8 cellular contexts compared by ENCODE assay signal in the genomic region with DNA sequence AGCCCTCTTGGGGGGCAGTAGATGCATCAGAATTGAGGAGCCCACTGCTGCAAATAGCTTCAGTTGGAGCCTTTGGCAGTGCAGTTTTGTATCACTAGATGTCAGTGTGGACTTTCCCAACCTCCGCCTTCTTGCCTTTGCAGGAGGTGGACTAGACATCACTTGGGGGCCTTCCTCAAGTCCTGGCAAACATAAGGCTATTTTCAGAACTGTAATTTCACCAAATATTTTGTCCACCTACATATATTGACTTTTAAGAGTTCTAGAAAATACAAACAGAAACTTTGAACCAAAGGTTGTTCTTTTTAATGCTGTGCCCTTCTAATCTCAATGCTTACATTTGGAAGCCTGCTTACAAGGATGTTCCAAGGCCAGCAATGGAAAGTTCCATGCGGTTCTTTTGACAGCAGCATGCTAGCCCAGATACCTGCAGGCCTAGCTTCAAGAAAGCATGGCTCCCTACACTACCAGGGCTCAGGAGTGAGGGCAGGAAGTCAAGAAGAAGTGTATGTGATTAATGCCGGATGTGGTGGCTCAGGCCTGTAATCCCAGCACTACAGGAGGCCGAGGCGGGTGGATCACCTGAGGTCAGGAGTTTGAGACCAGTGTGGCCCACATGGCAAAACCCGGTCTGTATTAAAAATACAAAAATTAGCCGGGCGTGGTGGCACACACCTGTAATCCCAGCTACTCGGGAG. TPM values are rescaled to one million over a fixed set of nuclear protein-coding genes. Genes with fewer than 3 reads are reported as not detected.
DNase-seq lines count a peak whose midpoint lies in the region; ATAC-seq and TF ChIP-seq lines count a peak whose summit lies in the region.

No MANE protein-coding gene starts in this region.

- H3K27ac ChIP-seq in ascending aorta: no peak overlapping the region

- H3K27me3 ChIP-seq in ascending aorta: no peaks in the 10 kb centered on the region

- H3K4me3 ChIP-seq in GM12865 (ENCODE audit: low read depth, low read length) (no peak overlapping the region), ascending aorta (no peak overlapping the region)

- H3K9me3 ChIP-seq in ascending aorta: no peaks in the 10 kb centered on the region

- TF ChIP-seq EP300 in Ishikawa (IDR thresholded peaks at IDR 0.05; ENCODE audit: borderline replicate concordance): no peak

- no peaks in the 10 kb centered on the region for H3K36me3 ChIP-seq in ascending aorta

- peak; percentile 51 for DNase-seq in A172 (ENCODE audit: low spot score)
- peak; percentile 77 for DNase-seq in GM12865 (ENCODE audit: low read depth)
- DNase-seq in SKM-1 (lab: John Stamatoyannopoulos, UW; ENCODE audit: unreplicated experiment): peak; percentile 5
- no peak for DNase-seq in ascending aorta (ENCODE audit: low spot score in 2 of 2)
- peak; percentile 50 to 68 for DNase-seq in hippocampal formation (lab: John Stamatoyannopoulos, UW)
- peak; percentile 29 for DNase-seq in stimulated activated CD4-positive, alpha-beta T cell treated with anti-CD3 and anti-CD28 coated beads, Interleukin-12 subunit alpha, Interleukin-12 subunit beta, amount 100 ng/mL, for 4 hours

- ATAC-seq in GM18519 (IDR thresholded peaks at IDR 0.05; ENCODE audit: low FRiP score, unreplicated experiment): no peak

- TF ChIP-seq RAD21 in Ishikawa (IDR thresholded peaks at IDR 0.05; ENCODE audit: low read depth): peak; percentile 88

- no peaks in the 10 kb centered on the region for H3K4me1 ChIP-seq in ascending aorta

- intact Hi-C loops in ascending aorta (cut with DNase I): loop anchor here (1.0 to 10.0 kb wide), 2 partner anchors 137 to 288 kb away; no protein-coding TSS in a partner anchor

- TF ChIP-seq CTCF in GM12865 (IDR thresholded peaks at IDR 0.05; ENCODE audit: insufficient read depth, low read depth, low read length, missing control alignments): peak; percentile 72
- peak; percentile 11 to 49 (median 29) for TF ChIP-seq CTCF in ascending aorta (IDR thresholded peaks at IDR 0.05)

TF ChIP-seq in Ishikawa, 13 proteins besides CTCF, POLR2A, EP300 and RAD21:
- TF ChIP-seq, protein P1, sequence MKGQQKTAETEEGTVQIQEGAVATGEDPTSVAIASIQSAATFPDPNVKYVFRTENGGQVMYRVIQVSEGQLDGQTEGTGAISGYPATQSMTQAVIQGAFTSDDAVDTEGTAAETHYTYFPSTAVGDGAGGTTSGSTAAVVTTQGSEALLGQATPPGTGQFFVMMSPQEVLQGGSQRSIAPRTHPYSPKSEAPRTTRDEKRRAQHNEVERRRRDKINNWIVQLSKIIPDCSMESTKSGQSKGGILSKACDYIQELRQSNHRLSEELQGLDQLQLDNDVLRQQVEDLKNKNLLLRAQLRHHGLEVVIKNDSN (IDR thresholded peaks at IDR 0.05): no peak
- no peak for TF ChIP-seq FOXM1 (IDR thresholded peaks at IDR 0.05; ENCODE audit: borderline replicate concordance, low read depth)
- no peak for TF ChIP-seq YY1 (IDR thresholded peaks at IDR 0.05; ENCODE audit: low read depth)
- TF ChIP-seq TAF1 (IDR thresholded peaks at IDR 0.05; ENCODE audit: low read depth): no peak
- no peak for TF ChIP-seq TEAD4 (IDR thresholded peaks at IDR 0.05)
- no peak for TF ChIP-seq CREB1 (IDR thresholded peaks at IDR 0.05; ENCODE audit: low read depth)
- TF ChIP-seq CEBPB (IDR thresholded peaks at IDR 0.05): no peak
- TF ChIP-seq, protein P2, sequence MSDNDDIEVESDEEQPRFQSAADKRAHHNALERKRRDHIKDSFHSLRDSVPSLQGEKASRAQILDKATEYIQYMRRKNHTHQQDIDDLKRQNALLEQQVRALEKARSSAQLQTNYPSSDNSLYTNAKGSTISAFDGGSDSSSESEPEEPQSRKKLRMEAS (IDR thresholded peaks at IDR 0.05): no peak; the same call in 1 of the 2 replicates
- no peak for TF ChIP-seq ZBTB7A (IDR thresholded peaks at IDR 0.05; ENCODE audit: low read depth)
- TF ChIP-seq NFIC (IDR thresholded peaks at IDR 0.05): no peak
- no peak for TF ChIP-seq TCF12 (IDR thresholded peaks at IDR 0.05; ENCODE audit: low read depth)
- TF ChIP-seq, protein P3, sequence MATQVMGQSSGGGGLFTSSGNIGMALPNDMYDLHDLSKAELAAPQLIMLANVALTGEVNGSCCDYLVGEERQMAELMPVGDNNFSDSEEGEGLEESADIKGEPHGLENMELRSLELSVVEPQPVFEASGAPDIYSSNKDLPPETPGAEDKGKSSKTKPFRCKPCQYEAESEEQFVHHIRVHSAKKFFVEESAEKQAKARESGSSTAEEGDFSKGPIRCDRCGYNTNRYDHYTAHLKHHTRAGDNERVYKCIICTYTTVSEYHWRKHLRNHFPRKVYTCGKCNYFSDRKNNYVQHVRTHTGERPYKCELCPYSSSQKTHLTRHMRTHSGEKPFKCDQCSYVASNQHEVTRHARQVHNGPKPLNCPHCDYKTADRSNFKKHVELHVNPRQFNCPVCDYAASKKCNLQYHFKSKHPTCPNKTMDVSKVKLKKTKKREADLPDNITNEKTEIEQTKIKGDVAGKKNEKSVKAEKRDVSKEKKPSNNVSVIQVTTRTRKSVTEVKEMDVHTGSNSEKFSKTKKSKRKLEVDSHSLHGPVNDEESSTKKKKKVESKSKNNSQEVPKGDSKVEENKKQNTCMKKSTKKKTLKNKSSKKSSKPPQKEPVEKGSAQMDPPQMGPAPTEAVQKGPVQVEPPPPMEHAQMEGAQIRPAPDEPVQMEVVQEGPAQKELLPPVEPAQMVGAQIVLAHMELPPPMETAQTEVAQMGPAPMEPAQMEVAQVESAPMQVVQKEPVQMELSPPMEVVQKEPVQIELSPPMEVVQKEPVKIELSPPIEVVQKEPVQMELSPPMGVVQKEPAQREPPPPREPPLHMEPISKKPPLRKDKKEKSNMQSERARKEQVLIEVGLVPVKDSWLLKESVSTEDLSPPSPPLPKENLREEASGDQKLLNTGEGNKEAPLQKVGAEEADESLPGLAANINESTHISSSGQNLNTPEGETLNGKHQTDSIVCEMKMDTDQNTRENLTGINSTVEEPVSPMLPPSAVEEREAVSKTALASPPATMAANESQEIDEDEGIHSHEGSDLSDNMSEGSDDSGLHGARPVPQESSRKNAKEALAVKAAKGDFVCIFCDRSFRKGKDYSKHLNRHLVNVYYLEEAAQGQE (IDR thresholded peaks at IDR 0.05; ENCODE audit: low read depth): no peak
- no peak for TF ChIP-seq EGR1 (IDR thresholded peaks at IDR 0.05)

RNA-seq across cellular contexts. Expression of a gene that starts 8.0 kb away (rescaled TPM):
- 13.1 and 15.0 TPM in 2 replicates for total RNA-seq in A172 (2014; rRNA removed; shearing (Covaris generic))
- total RNA-seq in ascending aorta: 31.7 TPM

Comparison
In these comparisons a context has a peak if more than half of its experiments do, and no peak if none do; other contexts are left out.
1. DNase-seq: peak in A172 (single experiment), GM12865 (single experiment), SKM-1 (single experiment), hippocampal formation (2 of 2) and stimulated activated CD4-positive, alpha-beta T cell treated with anti-CD3 and anti-CD28 coated beads, Interleukin-12 subunit alpha, Interleukin-12 subunit beta, amount 100 ng/mL, for 4 hours (single experiment); none in ascending aorta (0 of 2).